In the genomic region with DNA sequence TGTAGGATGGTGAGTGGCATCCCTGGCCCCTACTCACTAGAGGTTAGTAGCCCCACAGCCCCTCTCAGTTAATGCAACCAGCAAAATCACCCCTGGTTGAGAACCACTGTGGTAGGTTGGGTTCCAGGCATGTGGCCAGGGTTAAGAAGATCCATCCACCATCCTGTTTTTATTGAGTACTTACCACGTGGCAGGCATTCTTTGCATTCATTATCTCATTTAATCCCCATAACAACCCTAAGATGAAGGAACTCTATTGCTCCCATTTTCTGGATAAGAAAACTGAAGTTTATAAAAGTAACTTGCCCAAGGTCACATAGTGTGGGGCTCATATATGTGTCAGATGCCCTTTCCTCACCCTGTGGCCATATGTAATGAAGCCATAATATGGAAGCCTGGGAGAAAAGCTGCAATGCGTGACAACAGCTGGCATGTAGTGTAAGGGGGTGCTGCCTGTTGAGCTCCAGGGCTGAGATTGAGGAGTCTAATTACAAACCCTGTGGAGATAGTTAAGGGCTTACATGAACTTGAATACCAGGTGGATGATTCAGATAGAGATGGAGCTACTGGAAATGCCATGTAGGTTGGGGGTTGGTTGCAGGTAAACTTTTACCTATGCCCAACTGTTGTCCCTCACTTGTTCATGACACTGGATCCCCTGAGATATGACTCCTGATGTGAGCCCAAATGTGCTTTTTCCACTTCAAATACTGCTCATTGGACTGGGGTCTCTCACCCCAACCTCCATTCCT, we compare ENCODE assay signal across 8 cellular contexts.
A peak's percentile ranks its signal among the peaks of the same experiment; 100 is the strongest.
DNase-seq lines count a peak whose midpoint lies in the region; ATAC-seq and TF ChIP-seq lines count a peak whose summit lies in the region.
"Had no signal": no experiment of that assay in that cellular context is flagged by ENCODE, and none has a peak within 500 bp of the region (broad histone marks: within the 10 kb centered on the region; RNA-seq: fewer than 3 reads in every experiment).

No MANE protein-coding gene starts in this region.

- H3K36me3 ChIP-seq in ascending aorta, result no peaks in the 10 kb centered on the region

- no peak overlapping the region for H3K4me3 ChIP-seq in HL-60 (replicated peaks; ENCODE audit: insufficient read depth, low read length)
- no peak overlapping the region for H3K4me3 ChIP-seq in ascending aorta

- no peaks in the 10 kb centered on the region for H3K4me1 Mint-ChIP-seq in stimulated activated effector memory CD8-positive, alpha-beta T cell treated with anti-CD3 and anti-CD28 coated beads, Interleukin-12 subunit alpha, Interleukin-12 subunit beta, amount 100 ng/mL, for 72 hours
- H3K4me1 Mint-ChIP-seq: central memory CD8-positive, alpha-beta T cell had no signal

- no peak overlapping the region for H3K27ac Mint-ChIP-seq in stimulated activated effector memory CD8-positive, alpha-beta T cell treated with anti-CD3 and anti-CD28 coated beads, Interleukin-12 subunit alpha, Interleukin-12 subunit beta, amount 100 ng/mL, for 72 hours

- H3K9me3 ChIP-seq in ascending aorta, result no peaks in the 10 kb centered on the region

- H3K27me3 ChIP-seq in HL-60 (ENCODE audit: insufficient read depth, poor library complexity, severe bottlenecking) (no peaks in the 10 kb centered on the region), ascending aorta (no peaks in the 10 kb centered on the region), layer of hippocampus (ENCODE audit: control insufficient read depth, insufficient read depth, low read length) (no peaks in the 10 kb centered on the region)

- TF ChIP-seq CTCF in HL-60 (IDR thresholded peaks at IDR 0.05; ENCODE audit: insufficient read depth, low read length) (no peak), ascending aorta (IDR thresholded peaks at IDR 0.05) (no peak), GM20000 (IDR thresholded peaks at IDR 0.05; ENCODE audit: extremely low read depth, missing control alignments) (no peak)

- H3K36me3 Mint-ChIP-seq in stimulated activated effector memory CD8-positive, alpha-beta T cell treated with anti-CD3 and anti-CD28 coated beads, Interleukin-12 subunit alpha, Interleukin-12 subunit beta, amount 100 ng/mL, for 72 hours, result no peaks in the 10 kb centered on the region

- no peak for DNase-seq in HL-60 (ENCODE audit: low read depth in 1 of 2, low spot score in 1 of 2)
- DNase-seq in ascending aorta (ENCODE audit: low spot score in 2 of 2), result no peak
- no peak for DNase-seq in stimulated activated effector memory CD8-positive, alpha-beta T cell treated with anti-CD3 and anti-CD28 coated beads, Interleukin-12 subunit alpha, Interleukin-12 subunit beta, amount 100 ng/mL, for 72 hours (ENCODE audit: low spot score in 2 of 2)
- no peak for DNase-seq in DMS153 (lab: John Stamatoyannopoulos, UW)
- no peak for DNase-seq in GM20000 (ENCODE audit: low spot score)

- intact Hi-C loops in ascending aorta (cut with DNase I), result loop anchor here (2.0 to 5.0 kb wide), 5 partner anchors 17 to 705 kb away; partner anchors contain the start of genes PGRMC2 and SCLT1

- no peaks in the 10 kb centered on the region for H3K9me3 Mint-ChIP-seq in stimulated activated effector memory CD8-positive, alpha-beta T cell treated with anti-CD3 and anti-CD28 coated beads, Interleukin-12 subunit alpha, Interleukin-12 subunit beta, amount 100 ng/mL, for 72 hours
- H3K9me3 Mint-ChIP-seq: central memory CD8-positive, alpha-beta T cell had no signal

- H3K27ac ChIP-seq in HL-60 (replicated peaks) (peak overlapping the region; percentile 47; the same call in 1 of the 2 replicates), ascending aorta (peak overlapping the region; percentile 53 to 58), layer of hippocampus (ENCODE audit: low read depth, low read length) (peak overlapping the region; percentile 59), temporal lobe (ENCODE audit: low read depth, low read length) (peak overlapping the region; percentile 75)

- no peak for ATAC-seq in stimulated activated effector memory CD8-positive, alpha-beta T cell treated with anti-CD3 and anti-CD28 coated beads, Interleukin-12 subunit alpha, Interleukin-12 subunit beta, amount 100 ng/mL, for 72 hours

- peaks cover 0 to 21% of the 10 kb centered on the region in 2 donors for H3K4me1 ChIP-seq in ascending aorta

- H3K4me3 Mint-ChIP-seq in stimulated activated effector memory CD8-positive, alpha-beta T cell treated with anti-CD3 and anti-CD28 coated beads, Interleukin-12 subunit alpha, Interleukin-12 subunit beta, amount 100 ng/mL, for 72 hours, result no peak overlapping the region
- H3K4me3 Mint-ChIP-seq: central memory CD8-positive, alpha-beta T cell had no signal
